ENCODE assay signal across 30 cellular contexts in genomic region chr4:150218447-150218846, GRCh38.
"Had no signal": no experiment of that assay in that cellular context is flagged by ENCODE, and none has a peak within 500 bp of the region (broad histone marks: within the 10 kb centered on the region; RNA-seq: fewer than 3 reads in every experiment).

No MANE protein-coding gene starts in this region.

- H3K27ac Mint-ChIP-seq: activated naive CD4-positive, alpha-beta T cell treated with anti-CD3 and anti-CD28 coated beads for 36 hours; activated naive CD8-positive, alpha-beta T cell treated with anti-CD3 and anti-CD28 coated beads for 36 hours; activated T-helper 1 cell treated with anti-CD3 and anti-CD28 coated beads, Interleukin-12 subunit alpha, Interleukin-12 subunit beta, Interleukin-2, Interleukin-4 antibody, amounts not matched to agents 30 ng/mL and 10 ng/mL and 1 ng/mL, durations not matched to agents 14 hours and 24 hours and 36 hours; T-helper 2 cell treated with Interferon-gamma antibody and Interleukin-4, amounts not matched to agents 5 μg/mL and 100 μg/mL, for 36 hours had no signal

- H3K9me3 ChIP-seq: adrenal gland, esophagus muscularis mucosa, heart right ventricle, lower lobe of right lung, psoas muscle, right atrium auricular region, suprapubic skin, tibial artery had no signal

- H3K79me2 ChIP-seq: parathyroid adenoma had no signal

- H3K36me3 ChIP-seq: adrenal gland, esophagus muscularis mucosa, lower lobe of right lung, neural progenitor cell, right atrium auricular region, suprapubic skin, tibial artery had no signal

- H2AFZ ChIP-seq: neural progenitor cell, parathyroid adenoma had no signal

- H3K27me3 ChIP-seq: adrenal gland, esophagus muscularis mucosa, heart right ventricle, neural progenitor cell, right atrium auricular region, suprapubic skin, tibial artery had no signal

- H3K4me3 Mint-ChIP-seq: activated naive CD4-positive, alpha-beta T cell treated with anti-CD3 and anti-CD28 coated beads for 36 hours; activated naive CD8-positive, alpha-beta T cell treated with anti-CD3 and anti-CD28 coated beads for 36 hours; activated T-helper 1 cell treated with anti-CD3 and anti-CD28 coated beads, Interleukin-12 subunit alpha, Interleukin-12 subunit beta, Interleukin-2, Interleukin-4 antibody, amounts not matched to agents 30 ng/mL and 10 ng/mL and 1 ng/mL, durations not matched to agents 14 hours and 24 hours and 36 hours; neural progenitor cell; T-helper 2 cell treated with Interferon-gamma antibody and Interleukin-4, amounts not matched to agents 5 μg/mL and 100 μg/mL, for 36 hours had no signal

- H3K4me1 ChIP-seq: adrenal gland, parathyroid adenoma, psoas muscle, right atrium auricular region had no signal

- H3K36me3 Mint-ChIP-seq: activated naive CD8-positive, alpha-beta T cell treated with anti-CD3 and anti-CD28 coated beads for 36 hours had no signal

- H3K4me3 ChIP-seq: adrenal gland, esophagus muscularis mucosa, heart right ventricle, lower lobe of right lung, neural progenitor cell, psoas muscle, right atrium auricular region, suprapubic skin, tibial artery had no signal

- H3K4me1 Mint-ChIP-seq: activated naive CD8-positive, alpha-beta T cell treated with anti-CD3 and anti-CD28 coated beads for 36 hours had no signal

- H3K9ac ChIP-seq: neural progenitor cell, parathyroid adenoma had no signal

- ATAC-seq: left lobe of liver, lower lobe of right lung, psoas muscle had no signal

- H3K4me2 ChIP-seq: neural progenitor cell had no signal

- H3K27ac ChIP-seq: adrenal gland, esophagus muscularis mucosa, heart right ventricle, lower lobe of right lung, neural progenitor cell, parathyroid adenoma, psoas muscle, right atrium auricular region, suprapubic skin, tibial artery had no signal

- H3K9me3 Mint-ChIP-seq: activated naive CD4-positive, alpha-beta T cell treated with anti-CD3 and anti-CD28 coated beads for 36 hours; activated naive CD8-positive, alpha-beta T cell treated with anti-CD3 and anti-CD28 coated beads for 36 hours; activated T-helper 1 cell treated with anti-CD3 and anti-CD28 coated beads, Interleukin-12 subunit alpha, Interleukin-12 subunit beta, Interleukin-2, Interleukin-4 antibody, amounts not matched to agents 30 ng/mL and 10 ng/mL and 1 ng/mL, durations not matched to agents 14 hours and 24 hours and 36 hours; neural progenitor cell; T-helper 2 cell treated with Interferon-gamma antibody and Interleukin-4, amounts not matched to agents 5 μg/mL and 100 μg/mL, for 36 hours had no signal

- DNase-seq: activated CD4-positive, alpha-beta T cell treated with anti-CD3 and anti-CD28 coated beads for 4 hours; activated CD4-positive, alpha-beta T cell treated with anti-CD3 and anti-CD28 coated beads, Interleukin-2, amount 50 U/mL, for 4 hours; activated CD4-positive, CD25-positive, alpha-beta regulatory T cell; activated CD8-positive, alpha-beta memory T cell treated with anti-CD3 and anti-CD28 coated beads for 24 hours; activated effector memory CD4-positive, alpha-beta T cell treated with anti-CD3 and anti-CD28 coated beads, Interleukin-2, amount 50 U/mL, for 16 hours; activated naive CD4-positive, alpha-beta T cell treated with anti-CD3 and anti-CD28 coated beads for 36 hours; activated naive CD8-positive, alpha-beta T cell treated with anti-CD3 and anti-CD28 coated beads for 36 hours; activated T-cell treated with anti-CD3 and anti-CD28 coated beads, Interleukin-2, amount 50 U/mL, for 1 hour; adrenal gland; central memory CD4-positive, alpha-beta T cell; dermis blood vessel endothelial cell; effector CD4-positive, alpha-beta T cell; foreskin melanocyte; lower lobe of right lung; occipital lobe; psoas muscle; stimulated activated CD4-positive, alpha-beta T cell treated with anti-CD3 and anti-CD28 coated beads, Interleukin-15, amount 100 ng/mL, for 24 hours; stimulated activated CD4-positive, alpha-beta T cell treated with anti-CD3 and anti-CD28 coated beads, Interleukin-2, amount 100 ng/mL, for 24 hours; stimulated activated naive CD4-positive, alpha-beta T cell; T-helper 1 cell; tibial artery had no signal
